Comparison of ENCODE assay signal across 8 cellular contexts in the genomic region with DNA sequence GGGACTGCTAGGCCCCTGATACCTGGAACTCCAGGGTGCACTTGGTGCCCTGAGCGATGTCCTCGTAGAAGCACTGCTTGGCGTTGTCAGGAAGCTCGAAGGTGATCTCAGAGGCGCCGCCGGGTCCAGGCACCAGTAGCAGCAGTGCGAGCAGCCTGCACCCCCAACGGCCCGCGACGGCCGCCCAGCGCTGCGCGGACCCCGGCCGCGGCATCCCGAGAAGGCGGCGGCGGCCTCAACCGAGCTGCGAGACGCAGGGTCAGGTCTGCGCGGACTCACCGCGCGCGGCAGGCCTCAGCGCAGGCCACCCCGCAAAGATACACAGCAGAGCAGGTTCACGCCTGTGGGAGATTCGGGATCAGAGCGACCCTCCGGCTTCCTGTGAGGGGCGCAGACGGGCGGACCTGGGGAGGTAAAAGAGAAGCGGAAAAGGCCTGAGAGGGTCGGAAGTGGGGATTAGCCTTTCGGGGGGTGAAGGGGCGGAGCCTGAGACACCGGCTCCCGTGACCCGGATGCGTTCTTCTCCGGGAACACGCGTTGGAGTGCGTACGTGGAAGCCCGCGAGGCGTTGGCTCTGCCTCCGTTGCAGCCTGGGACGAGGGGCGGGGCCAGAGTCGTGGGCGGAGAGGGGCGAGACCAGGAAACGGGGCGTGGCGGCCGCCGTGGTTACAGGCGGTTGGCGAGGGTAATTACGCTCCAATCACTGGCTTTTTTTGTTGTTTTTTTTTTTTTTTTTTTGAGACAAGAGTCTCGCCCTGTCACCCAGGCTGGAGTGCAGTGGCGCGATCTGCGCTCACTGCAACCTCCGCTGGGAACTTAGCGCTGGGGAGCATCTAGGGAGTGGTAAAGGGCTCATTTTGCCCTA. TPM values are rescaled to one million over a fixed set of nuclear protein-coding genes. Genes with fewer than 3 reads are reported as not detected.
DNase-seq lines count a peak whose midpoint lies in the region; ATAC-seq and TF ChIP-seq lines count a peak whose summit lies in the region.

Gene TMED7 (minus strand): TSS at position 458 of the 865 bp plus-strand sequence. CDS start 244 bp downstream, at position 214.

- ATAC-seq in GM19372 (IDR thresholded peaks at IDR 0.05; ENCODE audit: low read depth, unreplicated experiment) (peak; percentile 87), HG03558 (IDR thresholded peaks at IDR 0.05; ENCODE audit: extremely low read depth, unreplicated experiment) (peak; percentile 78), left lung (peak; percentile 99)

- peak within 1 kb of the TSS; percentile 87 to 95 for H3K4me3 ChIP-seq in left lung

- DNase-seq in C1 segment of cervical spinal cord (lab: John Stamatoyannopoulos, UW) (peak; percentile 85 to 99 (median 96)), NCI-H748 treated with DMSO at 0.1 percent for 48 hours (lab: John Stamatoyannopoulos, UW) (peak; percentile 95), dermis blood vessel endothelial cell (peak; percentile 99), left lung (peak; percentile 100)
- peak; percentile 99 to 100 for DNase-seq in activated CD4-positive, alpha-beta T cell treated with anti-CD3 and anti-CD28 coated beads, Interleukin-2, amount 50 U/mL, for 24 hours (ENCODE audit: low read depth in 1 of 2, low spot score in 1 of 2)
- peak; percentile 100 for DNase-seq in stimulated activated CD4-positive, alpha-beta T cell treated with anti-CD3 and anti-CD28 coated beads, Interleukin-2, amount 100 ng/mL, for 48 hours

- H3K27me3 ChIP-seq in left lung = no peaks in the 10 kb centered on the region

- intact Hi-C loops in left lung (cut with DNase I) = no loop called here

- peak in 1 of 2 donors; percentile 53 for TF ChIP-seq CTCF in left lung (IDR thresholded peaks at IDR 0.05)

- no peaks in the 10 kb centered on the region for H3K9me3 ChIP-seq in left lung

- H3K36me3 ChIP-seq in left lung = peaks cover 0 to 4% of the 10 kb centered on the region in 2 donors

- H3K4me1 ChIP-seq in left lung = peaks cover 13 to 48% of the 10 kb centered on the region in 2 donors

- peak within 1 kb of the TSS; percentile 92 to 93 for H3K27ac ChIP-seq in left lung

RNA-seq across cellular contexts. Expression of gene TMED7, which starts in this region (rescaled TPM):
- 106 and 173 TPM in 2 replicates for total RNA-seq in dermis blood vessel endothelial cell
- total RNA-seq in left lung = 100 to 1,000 TPM; 101 to 115 TPM

Comparison
In these comparisons a context has a peak if more than half of its experiments do, and no peak if none do; other contexts are left out.
1. Peak in every context shown above with its lines: DNase-seq, ATAC-seq, H3K4me3 ChIP-seq and H3K27ac ChIP-seq.